Comparison of ENCODE assay signal across 12 cellular contexts in genomic region chr15:70742928-70743327, GRCh38. TPM values are rescaled to one million over a fixed set of nuclear protein-coding genes. Genes with fewer than 3 reads are reported as not detected.
A peak's percentile ranks its signal among the peaks of the same experiment; 100 is the strongest.
DNase-seq lines count a peak whose midpoint lies in the region; ATAC-seq, FAIRE-seq and TF ChIP-seq lines count a peak whose summit lies in the region.
"Had no signal": no experiment of that assay in that cellular context is flagged by ENCODE, and none has a peak within 500 bp of the region (broad histone marks: within the 10 kb centered on the region; RNA-seq: fewer than 3 reads in every experiment).

No MANE protein-coding gene starts in this region.

- H3K27ac Mint-ChIP-seq in type B pancreatic cell: no peak overlapping the region
- H3K27ac Mint-ChIP-seq: B cell had no signal

- TF ChIP-seq CTCF in esophagus muscularis mucosa (IDR thresholded peaks at IDR 0.05) (no peak), prostate gland (IDR thresholded peaks at IDR 0.05) (no peak), type B pancreatic cell (conservative IDR thresholded peaks at IDR 0.05) (no peak)

- peaks cover 18% of the 10 kb centered on the region for H3K4me1 Mint-ChIP-seq in type B pancreatic cell (ENCODE audit: unreplicated experiment)

- intact Hi-C loops in esophagus muscularis mucosa (cut with DNase I) (no loop called here), prostate gland (cut with DNase I) (no loop called here)

- peak overlapping the region in 3 of 4 donors; percentile 41 to 51 (median 46) for H3K4me3 ChIP-seq in esophagus muscularis mucosa
- H3K4me3 ChIP-seq in prostate gland: no peak overlapping the region

- H3K9me3 ChIP-seq in esophagus muscularis mucosa (no peaks in the 10 kb centered on the region), prostate gland (no peaks in the 10 kb centered on the region)

- no peaks in the 10 kb centered on the region for H3K27me3 ChIP-seq in esophagus muscularis mucosa
- no peaks in the 10 kb centered on the region for H3K27me3 ChIP-seq in prostate gland (replicated peaks; ENCODE audit: insufficient read depth)

- no peak for FAIRE-seq in GM12891 (lab: Jason Lieb, UNC)

- H3K4me1 ChIP-seq in esophagus muscularis mucosa (peaks cover 32 to 46% (median 36%) of the 10 kb centered on the region in 4 donors), prostate gland (replicated peaks) (peaks cover 10% of the 10 kb centered on the region)

- no peak for ATAC-seq in GM18520 (IDR thresholded peaks at IDR 0.05; ENCODE audit: unreplicated experiment)

- H3K27me3 Mint-ChIP-seq in type B pancreatic cell: no peaks in the 10 kb centered on the region

- H3K27ac ChIP-seq in esophagus muscularis mucosa (replicated peaks in 1 of 4): peak overlapping the region; percentile 73 to 76 (median 74)
- peak overlapping the region; percentile 31 to 57 for H3K27ac ChIP-seq in prostate gland

- H3K36me3 Mint-ChIP-seq in type B pancreatic cell: no peaks in the 10 kb centered on the region

- no peak for TF ChIP-seq EP300 in esophagus muscularis mucosa (IDR thresholded peaks at IDR 0.05)

- WGBS in esophagus muscularis mucosa: 41% methylated on average over 3 of the region's 3 CpGs
- 35% methylated on average over 3 of the region's 3 CpGs for WGBS in prostate gland

- H3K9me3 Mint-ChIP-seq in type B pancreatic cell: no peaks in the 10 kb centered on the region

- no peak for TF ChIP-seq POLR2A in esophagus muscularis mucosa (IDR thresholded peaks at IDR 0.05; ENCODE audit: low read depth)
- no peak for TF ChIP-seq POLR2A in prostate gland (IDR thresholded peaks at IDR 0.05)
- no peak for TF ChIP-seq POLR2A in GM12891 (IDR thresholded peaks at IDR 0.05; ENCODE audit: low read depth, low read length)

- H3K36me3 ChIP-seq in esophagus muscularis mucosa (no peaks in the 10 kb centered on the region), prostate gland (no peaks in the 10 kb centered on the region)

- DNase-seq in DMS 273 treated with DMSO at 0.1 percent for 48 hours (lab: John Stamatoyannopoulos, UW): peak; percentile 36
- DNase-seq in OCI-M1 (lab: John Stamatoyannopoulos, UW): peak; percentile 36
- DNase-seq in esophagus muscularis mucosa (ENCODE audit: extremely low spot score): no peak
- no peak for DNase-seq in prostate gland (ENCODE audit: low spot score)
- DNase-seq in activated T-cell treated with anti-CD3 and anti-CD28 coated beads, Interleukin-2, amount 50 U/mL, for 48 hours: no peak
- DNase-seq in type B pancreatic cell (ENCODE audit: extremely low spot score, unreplicated experiment): no peak
- no peak for DNase-seq in GM12891 (ENCODE audit: insufficient read length, low spot score)
- DNase-seq: activated T-cell treated with anti-CD3 and anti-CD28 coated beads for 4 hours, foreskin fibroblast, NCI-H146 had no signal

- H3K4me3 Mint-ChIP-seq in type B pancreatic cell: no peak overlapping the region
- H3K4me3 Mint-ChIP-seq: B cell had no signal

TF ChIP-seq in GM12891, 5 proteins besides CTCF, POLR2A, EP300 and RAD21:
- no peak for TF ChIP-seq PAX5 (IDR thresholded peaks at IDR 0.05; ENCODE audit: insufficient read depth, low read length, severe bottlenecking)
- no peak for TF ChIP-seq SPI1 (IDR thresholded peaks at IDR 0.05; ENCODE audit: low read depth, low read length)
- TF ChIP-seq TAF1 (IDR thresholded peaks at IDR 0.05; ENCODE audit: low read depth, low read length): no peak
- no peak for TF ChIP-seq POLR2AphosphoS5 (IDR thresholded peaks at IDR 0.05; ENCODE audit: low read depth, low read length)

RNA-seq across cellular contexts. Expression of gene UACA, which starts 20.4 kb away (rescaled TPM):
- 10 to 100 TPM; 23.9 to 40.7 (median 28.9) TPM for total RNA-seq in esophagus muscularis mucosa
- total RNA-seq in prostate gland: 10 to 100 TPM; 16.3 to 35.2 TPM
- total RNA-seq in type B pancreatic cell (ENCODE audit: low replicate concordance): 31.0 and 36.4 TPM in 2 replicates
- 0.44 TPM for polyA plus RNA-seq in GM12891 (2012; ENCODE audit: low read depth, missing spikeins)

Comparison
In these comparisons a context has a peak if more than half of its experiments do, and no peak if none do; other contexts are left out.
1. DNase-seq: peak in DMS 273 treated with DMSO at 0.1 percent for 48 hours (single experiment) and OCI-M1 (single experiment); none in esophagus muscularis mucosa (single experiment), prostate gland (single experiment), activated T-cell treated with anti-CD3 and anti-CD28 coated beads, Interleukin-2, amount 50 U/mL, for 48 hours (0 of 2), type B pancreatic cell (single experiment) and GM12891 (single experiment).
2. H3K4me3 ChIP-seq: peak in esophagus muscularis mucosa (3 of 4); none in prostate gland (0 of 2).